Comparison of ENCODE assay signal across 1 cellular context in the genomic region with DNA sequence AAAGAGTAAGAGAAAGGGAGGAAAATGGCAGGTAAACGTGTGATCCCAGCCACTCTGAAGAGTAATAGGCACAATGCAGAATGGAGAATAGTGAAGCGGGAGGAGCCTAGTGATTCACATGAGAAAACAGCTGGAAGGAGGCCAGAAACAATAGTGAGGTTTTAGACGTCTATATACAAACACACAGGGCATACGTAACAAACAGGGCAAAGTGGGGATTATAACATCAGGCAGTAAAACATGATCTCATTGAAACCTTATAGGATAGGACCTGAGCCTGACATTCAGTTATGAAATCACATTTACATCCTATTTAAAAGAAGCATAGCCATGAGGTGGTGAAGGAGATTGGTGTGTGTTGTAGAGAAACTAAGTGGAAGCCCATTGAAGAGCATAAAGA.
TF ChIP-seq lines count a peak whose summit lies in the region.

No MANE protein-coding gene starts in this region.

TF ChIP-seq in HEK293, 187 proteins besides CTCF, POLR2A, EP300 and RAD21 (continued from another document):
- TF ChIP-seq PRDM6 (tag by site-specific recombination; IDR thresholded peaks at IDR 0.05): peak; percentile 92
- peak; percentile 70; the same call in 1 of the 2 replicates for TF ChIP-seq ZSCAN30 (tag by site-specific recombination; IDR thresholded peaks at IDR 0.05)
- peak; percentile 85 for TF ChIP-seq WT1 (tag by site-specific recombination; IDR thresholded peaks at IDR 0.05)
- TF ChIP-seq GLIS2 (tag by site-specific recombination; IDR thresholded peaks at IDR 0.05): no peak
- peak; percentile 98 for TF ChIP-seq RBAK (tag by site-specific recombination; IDR thresholded peaks at IDR 0.05)
- TF ChIP-seq, protein P1, sequence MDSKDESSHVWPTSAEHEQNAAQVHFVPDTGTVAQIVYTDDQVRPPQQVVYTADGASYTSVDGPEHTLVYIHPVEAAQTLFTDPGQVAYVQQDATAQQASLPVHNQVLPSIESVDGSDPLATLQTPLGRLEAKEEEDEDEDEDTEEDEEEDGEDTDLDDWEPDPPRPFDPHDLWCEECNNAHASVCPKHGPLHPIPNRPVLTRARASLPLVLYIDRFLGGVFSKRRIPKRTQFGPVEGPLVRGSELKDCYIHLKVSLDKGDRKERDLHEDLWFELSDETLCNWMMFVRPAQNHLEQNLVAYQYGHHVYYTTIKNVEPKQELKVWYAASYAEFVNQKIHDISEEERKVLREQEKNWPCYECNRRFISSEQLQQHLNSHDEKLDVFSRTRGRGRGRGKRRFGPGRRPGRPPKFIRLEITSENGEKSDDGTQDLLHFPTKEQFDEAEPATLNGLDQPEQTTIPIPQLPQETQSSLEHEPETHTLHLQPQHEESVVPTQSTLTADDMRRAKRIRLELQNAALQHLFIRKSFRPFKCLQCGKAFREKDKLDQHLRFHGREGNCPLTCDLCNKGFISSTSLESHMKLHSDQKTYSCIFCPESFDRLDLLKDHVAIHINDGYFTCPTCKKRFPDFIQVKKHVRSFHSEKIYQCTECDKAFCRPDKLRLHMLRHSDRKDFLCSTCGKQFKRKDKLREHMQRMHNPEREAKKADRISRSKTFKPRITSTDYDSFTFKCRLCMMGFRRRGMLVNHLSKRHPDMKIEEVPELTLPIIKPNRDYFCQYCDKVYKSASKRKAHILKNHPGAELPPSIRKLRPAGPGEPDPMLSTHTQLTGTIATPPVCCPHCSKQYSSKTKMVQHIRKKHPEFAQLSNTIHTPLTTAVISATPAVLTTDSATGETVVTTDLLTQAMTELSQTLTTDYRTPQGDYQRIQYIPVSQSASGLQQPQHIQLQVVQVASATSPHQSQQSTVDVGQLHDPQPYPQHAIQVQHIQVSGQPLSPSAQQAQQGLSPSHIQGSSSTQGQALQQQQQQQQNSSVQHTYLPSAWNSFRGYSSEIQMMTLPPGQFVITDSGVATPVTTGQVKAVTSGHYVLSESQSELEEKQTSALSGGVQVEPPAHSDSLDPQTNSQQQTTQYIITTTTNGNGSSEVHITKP (tag by site-specific recombination; IDR thresholded peaks at IDR 0.05): peak; percentile 68
- TF ChIP-seq, protein P2, sequence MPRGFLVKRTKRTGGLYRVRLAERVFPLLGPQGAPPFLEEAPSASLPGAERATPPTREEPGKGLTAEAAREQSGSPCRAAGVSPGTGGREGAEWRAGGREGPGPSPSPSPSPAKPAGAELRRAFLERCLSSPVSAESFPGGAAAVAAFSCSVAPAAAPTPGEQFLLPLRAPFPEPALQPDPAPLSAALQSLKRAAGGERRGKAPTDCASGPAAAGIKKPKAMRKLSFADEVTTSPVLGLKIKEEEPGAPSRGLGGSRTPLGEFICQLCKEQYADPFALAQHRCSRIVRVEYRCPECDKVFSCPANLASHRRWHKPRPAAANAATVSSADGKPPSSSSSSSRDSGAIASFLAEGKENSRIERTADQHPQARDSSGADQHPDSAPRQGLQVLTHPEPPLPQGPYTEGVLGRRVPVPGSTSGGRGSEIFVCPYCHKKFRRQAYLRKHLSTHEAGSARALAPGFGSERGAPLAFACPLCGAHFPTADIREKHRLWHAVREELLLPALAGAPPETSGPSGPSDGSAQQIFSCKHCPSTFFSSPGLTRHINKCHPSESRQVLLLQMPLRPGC (tag by site-specific recombination; IDR thresholded peaks at IDR 0.05): peak; percentile 73; the same call in 1 of the 2 replicates
- TF ChIP-seq ZNF600 (tag by site-specific recombination; IDR thresholded peaks at IDR 0.05): no peak
- TF ChIP-seq ZNF174 (tag by site-specific recombination; IDR thresholded peaks at IDR 0.05): no peak
- TF ChIP-seq SP7 (tag by site-specific recombination; IDR thresholded peaks at IDR 0.05): peak; percentile 85
- TF ChIP-seq SCRT1 (tag by site-specific recombination; IDR thresholded peaks at IDR 0.05; ENCODE audit: borderline replicate concordance): peak; percentile 46; the same call in 1 of the 2 replicates
- TF ChIP-seq ZNF19 (tag by site-specific recombination; IDR thresholded peaks at IDR 0.05; ENCODE audit: low read depth): peak; percentile 71; the same call in 1 of the 2 replicates
- TF ChIP-seq, protein P3, sequence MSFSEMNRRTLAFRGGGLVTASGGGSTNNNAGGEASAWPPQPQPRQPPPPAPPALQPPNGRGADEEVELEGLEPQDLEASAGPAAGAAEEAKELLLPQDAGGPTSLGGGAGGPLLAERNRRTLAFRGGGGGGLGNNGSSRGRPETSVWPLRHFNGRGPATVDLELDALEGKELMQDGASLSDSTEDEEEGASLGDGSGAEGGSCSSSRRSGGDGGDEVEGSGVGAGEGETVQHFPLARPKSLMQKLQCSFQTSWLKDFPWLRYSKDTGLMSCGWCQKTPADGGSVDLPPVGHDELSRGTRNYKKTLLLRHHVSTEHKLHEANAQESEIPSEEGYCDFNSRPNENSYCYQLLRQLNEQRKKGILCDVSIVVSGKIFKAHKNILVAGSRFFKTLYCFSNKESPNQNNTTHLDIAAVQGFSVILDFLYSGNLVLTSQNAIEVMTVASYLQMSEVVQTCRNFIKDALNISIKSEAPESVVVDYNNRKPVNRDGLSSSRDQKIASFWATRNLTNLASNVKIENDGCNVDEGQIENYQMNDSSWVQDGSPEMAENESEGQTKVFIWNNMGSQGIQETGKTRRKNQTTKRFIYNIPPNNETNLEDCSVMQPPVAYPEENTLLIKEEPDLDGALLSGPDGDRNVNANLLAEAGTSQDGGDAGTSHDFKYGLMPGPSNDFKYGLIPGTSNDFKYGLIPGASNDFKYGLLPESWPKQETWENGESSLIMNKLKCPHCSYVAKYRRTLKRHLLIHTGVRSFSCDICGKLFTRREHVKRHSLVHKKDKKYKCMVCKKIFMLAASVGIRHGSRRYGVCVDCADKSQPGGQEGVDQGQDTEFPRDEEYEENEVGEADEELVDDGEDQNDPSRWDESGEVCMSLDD (tag by site-specific recombination; IDR thresholded peaks at IDR 0.05): no peak
- TF ChIP-seq ZNF324 (tag by site-specific recombination; IDR thresholded peaks at IDR 0.05): 0 out of 2 replicates have a peak, but pooled peaks have one; percentile 58
- TF ChIP-seq GFI1B (tag by site-specific recombination; IDR thresholded peaks at IDR 0.05): 0 out of 2 replicates have a peak, but pooled peaks have one; percentile 12
- TF ChIP-seq, protein P4, sequence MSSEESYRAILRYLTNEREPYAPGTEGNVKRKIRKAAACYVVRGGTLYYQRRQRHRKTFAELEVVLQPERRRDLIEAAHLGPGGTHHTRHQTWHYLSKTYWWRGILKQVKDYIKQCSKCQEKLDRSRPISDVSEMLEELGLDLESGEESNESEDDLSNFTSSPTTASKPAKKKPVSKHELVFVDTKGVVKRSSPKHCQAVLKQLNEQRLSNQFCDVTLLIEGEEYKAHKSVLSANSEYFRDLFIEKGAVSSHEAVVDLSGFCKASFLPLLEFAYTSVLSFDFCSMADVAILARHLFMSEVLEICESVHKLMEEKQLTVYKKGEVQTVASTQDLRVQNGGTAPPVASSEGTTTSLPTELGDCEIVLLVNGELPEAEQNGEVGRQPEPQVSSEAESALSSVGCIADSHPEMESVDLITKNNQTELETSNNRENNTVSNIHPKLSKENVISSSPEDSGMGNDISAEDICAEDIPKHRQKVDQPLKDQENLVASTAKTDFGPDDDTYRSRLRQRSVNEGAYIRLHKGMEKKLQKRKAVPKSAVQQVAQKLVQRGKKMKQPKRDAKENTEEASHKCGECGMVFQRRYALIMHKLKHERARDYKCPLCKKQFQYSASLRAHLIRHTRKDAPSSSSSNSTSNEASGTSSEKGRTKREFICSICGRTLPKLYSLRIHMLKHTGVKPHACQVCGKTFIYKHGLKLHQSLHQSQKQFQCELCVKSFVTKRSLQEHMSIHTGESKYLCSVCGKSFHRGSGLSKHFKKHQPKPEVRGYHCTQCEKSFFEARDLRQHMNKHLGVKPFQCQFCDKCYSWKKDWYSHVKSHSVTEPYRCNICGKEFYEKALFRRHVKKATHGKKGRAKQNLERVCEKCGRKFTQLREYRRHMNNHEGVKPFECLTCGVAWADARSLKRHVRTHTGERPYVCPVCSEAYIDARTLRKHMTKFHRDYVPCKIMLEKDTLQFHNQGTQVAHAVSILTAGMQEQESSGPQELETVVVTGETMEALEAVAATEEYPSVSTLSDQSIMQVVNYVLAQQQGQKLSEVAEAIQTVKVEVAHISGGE (tag by site-specific recombination; conservative IDR thresholded peaks at IDR 0.05; ENCODE audit: low read depth): no peak
- peak; percentile 73 for TF ChIP-seq ZNF10 (tag by site-specific recombination; IDR thresholded peaks at IDR 0.05)
- TF ChIP-seq, protein P5, sequence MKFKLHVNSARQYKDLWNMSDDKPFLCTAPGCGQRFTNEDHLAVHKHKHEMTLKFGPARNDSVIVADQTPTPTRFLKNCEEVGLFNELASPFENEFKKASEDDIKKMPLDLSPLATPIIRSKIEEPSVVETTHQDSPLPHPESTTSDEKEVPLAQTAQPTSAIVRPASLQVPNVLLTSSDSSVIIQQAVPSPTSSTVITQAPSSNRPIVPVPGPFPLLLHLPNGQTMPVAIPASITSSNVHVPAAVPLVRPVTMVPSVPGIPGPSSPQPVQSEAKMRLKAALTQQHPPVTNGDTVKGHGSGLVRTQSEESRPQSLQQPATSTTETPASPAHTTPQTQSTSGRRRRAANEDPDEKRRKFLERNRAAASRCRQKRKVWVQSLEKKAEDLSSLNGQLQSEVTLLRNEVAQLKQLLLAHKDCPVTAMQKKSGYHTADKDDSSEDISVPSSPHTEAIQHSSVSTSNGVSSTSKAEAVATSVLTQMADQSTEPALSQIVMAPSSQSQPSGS (tag by site-specific recombination; IDR thresholded peaks at IDR 0.05; ENCODE audit: low read depth): peak; percentile 95
- TF ChIP-seq SETDB1 (IDR thresholded peaks at IDR 0.05; ENCODE audit: insufficient read length, low read length): no peak
- no peak for TF ChIP-seq ZNF837 (tag by site-specific recombination; IDR thresholded peaks at IDR 0.05)
- TF ChIP-seq KLF1 (tag by site-specific recombination; IDR thresholded peaks at IDR 0.05): peak; percentile 48; the same call in 1 of the 2 replicates
- peak; percentile 71 for TF ChIP-seq ZNF580 (tag by site-specific recombination; IDR thresholded peaks at IDR 0.05)
- peak; percentile 13 for TF ChIP-seq GLIS1 (tag by site-specific recombination; IDR thresholded peaks at IDR 0.05)
- TF ChIP-seq ZNF660 (tag by site-specific recombination; IDR thresholded peaks at IDR 0.05): 0 out of 2 replicates have a peak, but pooled peaks have one; percentile 43
- no peak for TF ChIP-seq MYNN (tag by site-specific recombination; IDR thresholded peaks at IDR 0.05; ENCODE audit: borderline replicate concordance)
- peak; percentile 96 for TF ChIP-seq TRIM28 (IDR thresholded peaks at IDR 0.05; ENCODE audit: borderline replicate concordance, low read length)
- TF ChIP-seq, protein P6, sequence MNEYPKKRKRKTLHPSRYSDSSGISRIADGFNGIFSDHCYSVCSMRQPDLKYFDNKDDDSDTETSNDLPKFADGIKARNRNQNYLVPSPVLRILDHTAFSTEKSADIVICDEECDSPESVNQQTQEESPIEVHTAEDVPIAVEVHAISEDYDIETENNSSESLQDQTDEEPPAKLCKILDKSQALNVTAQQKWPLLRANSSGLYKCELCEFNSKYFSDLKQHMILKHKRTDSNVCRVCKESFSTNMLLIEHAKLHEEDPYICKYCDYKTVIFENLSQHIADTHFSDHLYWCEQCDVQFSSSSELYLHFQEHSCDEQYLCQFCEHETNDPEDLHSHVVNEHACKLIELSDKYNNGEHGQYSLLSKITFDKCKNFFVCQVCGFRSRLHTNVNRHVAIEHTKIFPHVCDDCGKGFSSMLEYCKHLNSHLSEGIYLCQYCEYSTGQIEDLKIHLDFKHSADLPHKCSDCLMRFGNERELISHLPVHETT (tag by site-specific recombination; IDR thresholded peaks at IDR 0.05): peak; percentile 80; the same call in 1 of the 2 replicates
- no peak for TF ChIP-seq ZNF488 (tag by site-specific recombination; IDR thresholded peaks at IDR 0.05)
- peak; percentile 45; the same call in 1 of the 2 replicates for TF ChIP-seq SP3 (tag by site-specific recombination; IDR thresholded peaks at IDR 0.05)
- TF ChIP-seq ZSCAN16 (tag by site-specific recombination; IDR thresholded peaks at IDR 0.05): no peak
- TF ChIP-seq, protein P7, sequence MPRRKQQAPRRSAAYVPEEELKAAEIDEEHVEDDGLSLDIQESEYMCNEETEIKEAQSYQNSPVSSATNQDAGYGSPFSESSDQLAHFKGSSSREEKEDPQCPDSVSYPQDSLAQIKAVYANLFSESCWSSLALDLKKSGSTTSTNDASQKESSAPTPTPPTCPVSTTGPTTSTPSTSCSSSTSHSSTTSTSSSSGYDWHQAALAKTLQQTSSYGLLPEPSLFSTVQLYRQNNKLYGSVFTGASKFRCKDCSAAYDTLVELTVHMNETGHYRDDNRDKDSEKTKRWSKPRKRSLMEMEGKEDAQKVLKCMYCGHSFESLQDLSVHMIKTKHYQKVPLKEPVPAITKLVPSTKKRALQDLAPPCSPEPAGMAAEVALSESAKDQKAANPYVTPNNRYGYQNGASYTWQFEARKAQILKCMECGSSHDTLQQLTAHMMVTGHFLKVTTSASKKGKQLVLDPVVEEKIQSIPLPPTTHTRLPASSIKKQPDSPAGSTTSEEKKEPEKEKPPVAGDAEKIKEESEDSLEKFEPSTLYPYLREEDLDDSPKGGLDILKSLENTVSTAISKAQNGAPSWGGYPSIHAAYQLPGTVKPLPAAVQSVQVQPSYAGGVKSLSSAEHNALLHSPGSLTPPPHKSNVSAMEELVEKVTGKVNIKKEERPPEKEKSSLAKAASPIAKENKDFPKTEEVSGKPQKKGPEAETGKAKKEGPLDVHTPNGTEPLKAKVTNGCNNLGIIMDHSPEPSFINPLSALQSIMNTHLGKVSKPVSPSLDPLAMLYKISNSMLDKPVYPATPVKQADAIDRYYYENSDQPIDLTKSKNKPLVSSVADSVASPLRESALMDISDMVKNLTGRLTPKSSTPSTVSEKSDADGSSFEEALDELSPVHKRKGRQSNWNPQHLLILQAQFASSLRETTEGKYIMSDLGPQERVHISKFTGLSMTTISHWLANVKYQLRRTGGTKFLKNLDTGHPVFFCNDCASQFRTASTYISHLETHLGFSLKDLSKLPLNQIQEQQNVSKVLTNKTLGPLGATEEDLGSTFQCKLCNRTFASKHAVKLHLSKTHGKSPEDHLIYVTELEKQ (tag by site-specific recombination; IDR thresholded peaks at IDR 0.05; ENCODE audit: borderline replicate concordance): peak; percentile 88
